8 cellular contexts compared by ENCODE assay signal in the genomic region with DNA sequence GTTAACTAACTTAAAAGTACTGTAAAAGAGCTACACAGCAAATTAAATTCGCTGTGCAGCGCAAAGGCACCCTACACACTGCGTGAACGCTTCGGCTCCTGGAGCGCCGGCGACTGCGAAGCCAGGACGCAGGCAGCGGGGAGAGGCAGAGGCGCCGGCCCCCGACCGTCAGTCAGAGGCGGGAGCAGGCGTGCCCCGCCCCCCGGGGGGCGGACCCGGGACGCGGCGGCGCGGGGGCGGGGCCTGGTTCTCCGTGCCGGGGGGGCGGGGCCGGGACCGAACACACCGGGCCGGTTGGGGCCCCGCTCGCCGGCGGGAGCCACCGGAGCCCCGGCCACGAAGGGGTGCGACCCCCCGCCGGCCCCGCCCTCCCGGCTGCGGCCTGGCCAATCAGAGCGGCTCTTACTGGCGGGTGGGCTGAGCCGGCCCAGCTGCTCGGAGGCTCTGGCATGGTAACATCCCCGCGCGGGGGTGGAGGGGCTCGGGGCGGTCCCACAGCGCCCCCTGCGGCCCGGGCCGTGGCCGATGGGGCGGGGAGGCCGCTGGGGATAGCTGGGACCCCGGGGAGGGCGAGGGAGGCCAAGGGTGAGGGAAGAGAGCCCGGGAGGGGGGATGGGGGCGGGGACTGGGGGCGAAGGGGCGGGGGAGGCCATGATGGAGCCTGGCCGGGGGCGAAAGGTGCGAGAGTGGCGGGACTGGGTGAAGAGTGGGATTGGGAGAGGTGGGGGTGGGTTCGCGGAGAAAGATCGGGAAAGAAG. TPM values are rescaled to one million over a fixed set of nuclear protein-coding genes. Genes with fewer than 3 reads are reported as not detected.
DNase-seq lines count a peak whose midpoint lies in the region; ATAC-seq and TF ChIP-seq lines count a peak whose summit lies in the region.

PRPF40B (plus strand) TSS at position 420 of the 758 bp plus-strand sequence; CDS start at position 450, 30 bp downstream.

- intact Hi-C loops in colonic mucosa (cut with DNase I) (no loop called here), left lung (cut with DNase I) (no loop called here)

- TF ChIP-seq CTCF in colonic mucosa (IDR thresholded peaks at IDR 0.05): no peak
- peak in 1 of 2 donors; percentile 26 for TF ChIP-seq CTCF in left lung (IDR thresholded peaks at IDR 0.05)

- peak within 1 kb of the TSS; percentile 65 for H3K27ac ChIP-seq in colonic mucosa
- peak within 1 kb of the TSS; percentile 67 to 77 for H3K27ac ChIP-seq in left lung

- no peaks in the 10 kb centered on the region for H3K27me3 ChIP-seq in colonic mucosa
- H3K27me3 ChIP-seq in left lung: peaks cover 0 to 23% of the 10 kb centered on the region in 2 donors

- H3K4me1 ChIP-seq in colonic mucosa: peaks cover 8% of the 10 kb centered on the region
- peaks cover 11 to 28% of the 10 kb centered on the region in 2 donors for H3K4me1 ChIP-seq in left lung

- DNase-seq in Ammon's horn (ENCODE audit: low spot score): peak; percentile 90
- peak; percentile 81 for DNase-seq in NCI-H460 (ENCODE audit: extremely low read depth, low read depth)
- peak; percentile 89 for DNase-seq in activated CD4-positive, alpha-beta T cell treated with anti-CD3 and anti-CD28 coated beads for 48 hours
- peak; percentile 89 for DNase-seq in colonic mucosa
- peak; percentile 88 to 97 for DNase-seq in left lung
- peak; percentile 76 to 80 for DNase-seq in stimulated activated CD4-positive, alpha-beta T cell treated with anti-CD3 and anti-CD28 coated beads, Interleukin-2, amount 100 ng/mL, for 48 hours

- H3K9me3 ChIP-seq in colonic mucosa (no peaks in the 10 kb centered on the region), left lung (no peaks in the 10 kb centered on the region)

- H3K4me3 ChIP-seq in colonic mucosa (peak within 1 kb of the TSS; percentile 46), left lung (peak within 1 kb of the TSS; percentile 46 to 56)

- H3K9ac ChIP-seq in colonic mucosa (ENCODE audit: low read depth in 2 of 2, low read length in 2 of 2): peak within 1 kb of the TSS; percentile 71 to 94

- peak; percentile 72 for ATAC-seq in GM19025 (IDR thresholded peaks at IDR 0.05; ENCODE audit: low read depth, unreplicated experiment)
- peak; percentile 78 for ATAC-seq in HG03280 (IDR thresholded peaks at IDR 0.05; ENCODE audit: unreplicated experiment)
- peak; percentile 93 for ATAC-seq in left lung

- H3K36me3 ChIP-seq in colonic mucosa: no peaks in the 10 kb centered on the region
- H3K36me3 ChIP-seq in left lung: no peaks in the 10 kb centered on the region

RNA-seq across cellular contexts. Expression of gene PRPF40B, which starts in this region (rescaled TPM):
- total RNA-seq in NCI-H460 (2014; rRNA removed; shearing (Covaris generic)): 6.4 and 7.9 TPM in 2 replicates
- polyA plus RNA-seq in NCI-H460 (2014; cell fraction: nucleus; rRNA removed): 24.5 and 62.5 TPM in 2 replicates
- 10 to 100 TPM in 1 of 2 donors, 1 to 10 TPM in 1; 8.5 to 14.1 TPM for total RNA-seq in colonic mucosa
- 10 to 100 TPM; 16.0 to 17.3 TPM for total RNA-seq in left lung

Comparison
In these comparisons a context has a peak if more than half of its experiments do, and no peak if none do; other contexts are left out.
1. Peak in every context shown above with its lines: DNase-seq, ATAC-seq, H3K4me3 ChIP-seq and H3K27ac ChIP-seq.